In genomic region chr1:24406783-24407182, GRCh38 we compare ENCODE assay signal across 27 cellular contexts.
"Had no signal": no experiment of that assay in that cellular context is flagged by ENCODE, and none has a peak within 500 bp of the region (broad histone marks: within the 10 kb centered on the region; RNA-seq: fewer than 3 reads in every experiment).

No MANE protein-coding gene starts in this region.

- H3K36me3 Mint-ChIP-seq: stimulated activated memory B cell treated with anti-CD40 and anti-IgM and Interleukin-4, amounts not matched to agents 10 μg/mL and 1 μg/mL and 100 μg/mL, for 72 hours had no signal

- H3K27me3 Mint-ChIP-seq: naive thymus-derived CD8-positive, alpha-beta T cell; stimulated activated memory B cell treated with anti-CD40 and anti-IgM and Interleukin-4, amounts not matched to agents 10 μg/mL and 1 μg/mL and 100 μg/mL, for 72 hours; stimulated activated naive CD8-positive, alpha-beta T cell treated with anti-CD3 and anti-CD28 coated beads, Interleukin-15, amount 100 ng/mL, for 72 hours had no signal

- DNase-seq: islet precursor cell; left ventricle myocardium inferior; naive thymus-derived CD8-positive, alpha-beta T cell; nucleus accumbens; pancreas; posterior cingulate gyrus; retina; right cardiac atrium; sigmoid colon; stimulated activated CD4-positive, alpha-beta T cell treated with anti-CD3 and anti-CD28 coated beads, Interleukin-1b, Interleukin-23, amount 100 ng/mL, for 48 hours; stimulated activated CD4-positive, alpha-beta T cell treated with anti-CD3 and anti-CD28 coated beads, Interleukin-2, amount 100 ng/mL, for 48 hours; stimulated activated CD4-positive, alpha-beta T cell treated with anti-CD3 and anti-CD28 coated beads, Interleukin-4, amount 100 ng/mL, for 4 hours; stimulated activated CD8-positive, alpha-beta memory T cell treated with anti-CD3 and anti-CD28 coated beads, Interleukin-4, amount 100 ng/mL, for 48 hours; stimulated activated naive CD4-positive, alpha-beta T cell treated with Interleukin-2 at 50 U/mL for 16 hours; stimulated activated naive CD8-positive, alpha-beta T cell treated with anti-CD3 and anti-CD28 coated beads, Interleukin-15, amount 100 ng/mL, for 72 hours; substantia nigra; testis; thyroid gland; transverse colon; upper lobe of left lung had no signal

- H3K27ac ChIP-seq: left ventricle myocardium inferior, pancreas, prostate gland, sigmoid colon, testis, thyroid gland, transverse colon, upper lobe of left lung, vagina had no signal

- H3K9me3 ChIP-seq: pancreas, prostate gland, testis, thyroid gland, transverse colon, upper lobe of left lung, vagina had no signal

- H3K9me3 Mint-ChIP-seq: neural crest cell; stimulated activated memory B cell treated with anti-CD40 and anti-IgM and Interleukin-4, amounts not matched to agents 10 μg/mL and 1 μg/mL and 100 μg/mL, for 72 hours; stimulated activated naive CD8-positive, alpha-beta T cell treated with anti-CD3 and anti-CD28 coated beads, Interleukin-15, amount 100 ng/mL, for 72 hours had no signal

- ATAC-seq: naive thymus-derived CD8-positive, alpha-beta T cell; pancreas; right cardiac atrium; stimulated activated memory B cell treated with anti-CD40 and anti-IgM and Interleukin-4, amounts not matched to agents 10 μg/mL and 1 μg/mL and 100 μg/mL, for 72 hours; stimulated activated naive CD8-positive, alpha-beta T cell treated with anti-CD3 and anti-CD28 coated beads, Interleukin-15, amount 100 ng/mL, for 72 hours had no signal

- H3K27ac Mint-ChIP-seq: naive thymus-derived CD8-positive, alpha-beta T cell; nephron; stimulated activated memory B cell treated with anti-CD40 and anti-IgM and Interleukin-4, amounts not matched to agents 10 μg/mL and 1 μg/mL and 100 μg/mL, for 72 hours; stimulated activated naive CD8-positive, alpha-beta T cell treated with anti-CD3 and anti-CD28 coated beads, Interleukin-15, amount 100 ng/mL, for 72 hours had no signal

- H3K4me3 ChIP-seq: left ventricle myocardium inferior, lung, pancreas, prostate gland, sigmoid colon, smooth muscle cell, testis, thyroid gland, transverse colon, upper lobe of left lung, vagina had no signal

- H3K27me3 ChIP-seq: pancreas, sigmoid colon, testis, thyroid gland, transverse colon, upper lobe of left lung, vagina had no signal

- H3K4me3 Mint-ChIP-seq: naive thymus-derived CD8-positive, alpha-beta T cell; nephron; neural crest cell; stimulated activated memory B cell treated with anti-CD40 and anti-IgM and Interleukin-4, amounts not matched to agents 10 μg/mL and 1 μg/mL and 100 μg/mL, for 72 hours; stimulated activated naive CD8-positive, alpha-beta T cell treated with anti-CD3 and anti-CD28 coated beads, Interleukin-15, amount 100 ng/mL, for 72 hours had no signal

- H3K36me3 ChIP-seq: left ventricle myocardium inferior, pancreas, prostate gland, sigmoid colon, thyroid gland, transverse colon, upper lobe of left lung, vagina had no signal

- H3K4me1 Mint-ChIP-seq: nephron, neural crest cell had no signal
